In the genomic region with DNA sequence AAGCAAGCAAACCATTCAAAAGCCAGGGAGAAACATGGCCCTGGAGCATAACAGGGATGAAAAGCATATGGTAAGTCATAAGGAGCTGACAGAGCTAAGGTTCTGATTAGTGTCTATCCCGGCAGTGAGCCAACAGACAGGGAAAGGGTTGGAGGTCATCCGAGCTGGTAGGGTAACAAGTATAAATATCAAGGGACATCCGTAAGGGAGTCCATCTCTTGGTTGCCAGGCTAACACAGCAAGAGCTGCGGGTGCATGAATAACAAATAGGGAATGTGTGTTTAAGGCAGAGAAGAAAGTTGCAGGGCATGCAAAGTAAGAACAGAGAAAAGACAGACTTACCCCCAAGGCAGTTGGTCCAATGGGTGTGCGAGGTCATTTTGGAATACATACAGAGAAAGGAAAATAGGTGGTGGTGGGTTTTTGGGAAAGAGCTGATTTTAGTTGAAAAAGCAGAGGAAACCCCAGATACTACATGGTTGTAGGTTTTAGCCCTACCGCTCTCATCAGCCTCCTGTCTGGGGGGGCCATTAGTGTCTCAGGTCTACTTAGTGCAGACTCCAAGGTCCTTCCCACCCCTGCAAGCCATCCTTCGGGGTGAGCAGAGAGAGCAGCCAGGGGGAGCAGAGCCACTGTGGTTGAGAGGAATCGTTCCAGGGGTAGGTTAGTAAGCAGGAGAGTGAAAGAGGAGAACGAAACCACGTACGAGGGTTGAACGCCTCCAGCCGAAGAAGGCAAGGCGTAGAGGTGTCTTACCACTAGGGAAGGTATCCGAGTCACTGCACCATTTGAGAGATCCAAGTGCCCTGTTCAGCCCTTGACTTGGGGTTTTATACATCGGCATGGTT, we compare ENCODE assay signal across 19 cellular contexts. TPM values are rescaled to one million over a fixed set of nuclear protein-coding genes. Genes with fewer than 3 reads are reported as not detected.
DNase-seq lines count a peak whose midpoint lies in the region; ATAC-seq and TF ChIP-seq lines count a peak whose summit lies in the region.
"Had no signal": no experiment of that assay in that cellular context is flagged by ENCODE, and none has a peak within 500 bp of the region (broad histone marks: within the 10 kb centered on the region; RNA-seq: fewer than 3 reads in every experiment).

A gene with protein sequence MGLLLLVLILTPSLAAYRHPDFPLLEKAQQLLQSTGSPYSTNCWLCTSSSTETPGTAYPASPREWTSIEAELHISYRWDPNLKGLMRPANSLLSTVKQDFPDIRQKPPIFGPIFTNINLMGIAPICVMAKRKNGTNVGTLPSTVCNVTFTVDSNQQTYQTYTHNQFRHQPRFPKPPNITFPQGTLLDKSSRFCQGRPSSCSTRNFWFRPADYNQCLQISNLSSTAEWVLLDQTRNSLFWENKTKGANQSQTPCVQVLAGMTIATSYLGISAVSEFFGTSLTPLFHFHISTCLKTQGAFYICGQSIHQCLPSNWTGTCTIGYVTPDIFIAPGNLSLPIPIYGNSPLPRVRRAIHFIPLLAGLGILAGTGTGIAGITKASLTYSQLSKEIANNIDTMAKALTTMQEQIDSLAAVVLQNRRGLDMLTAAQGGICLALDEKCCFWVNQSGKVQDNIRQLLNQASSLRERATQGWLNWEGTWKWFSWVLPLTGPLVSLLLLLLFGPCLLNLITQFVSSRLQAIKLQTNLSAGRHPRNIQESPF (minus strand): TSS at position 805 of the 848 bp plus-strand sequence. CDS start 6,415 bp downstream, outside the sequence.

- no peaks in the 10 kb centered on the region for H3F3A ChIP-seq in PC-9 (ENCODE audit: insufficient read depth, low read depth)

- H3K27me3 Mint-ChIP-seq in activated T-helper 1 cell treated with anti-CD3 and anti-CD28 coated beads, Interleukin-12 subunit alpha, Interleukin-12 subunit beta, Interleukin-2, Interleukin-4 antibody, amounts not matched to agents 30 ng/mL and 10 ng/mL and 1 ng/mL, durations not matched to agents 14 hours and 24 hours and 36 hours (ENCODE audit: insufficient read depth) = no peaks in the 10 kb centered on the region
- H3K27me3 Mint-ChIP-seq: activated B cell treated with CpG ODN at 0.5 μM for 24 hours had no signal

- H3K27ac ChIP-seq in cardiac muscle cell = peak within 1 kb of the TSS; percentile 69
- H3K27ac ChIP-seq in right atrium auricular region = no peak within 1 kb of the TSS
- H3K27ac ChIP-seq in hepatocyte = peak within 1 kb of the TSS; percentile 45
- no peak within 1 kb of the TSS for H3K27ac ChIP-seq in upper lobe of right lung
- no peak within 1 kb of the TSS for H3K27ac ChIP-seq in PC-9
- H3K27ac ChIP-seq: dorsolateral prefrontal cortex, gastrocnemius medialis, uterus had no signal

- DNase-seq in cardiac muscle cell (ENCODE audit: low read depth in 1 of 2, low spot score in 1 of 2) (no peak), right atrium auricular region (ENCODE audit: low spot score) (no peak), hepatocyte (ENCODE audit: low spot score) (no peak), upper lobe of right lung (no peak), PC-9 (no peak)
- no peak for DNase-seq in activated T-helper 1 cell treated with anti-CD3 and anti-CD28 coated beads, Interleukin-12 subunit alpha, Interleukin-12 subunit beta, Interleukin-2, Interleukin-4 antibody, amounts not matched to agents 30 ng/mL and 10 ng/mL and 1 ng/mL, durations not matched to agents 14 hours and 24 hours and 36 hours (ENCODE audit: low spot score)
- DNase-seq in activated CD4-positive, CD25-positive, alpha-beta regulatory T cell (lab: John Stamatoyannopoulos, UW) = no peak
- DNase-seq: activated B cell treated with CpG ODN at 0.5 μM for 24 hours, dorsolateral prefrontal cortex, gastrocnemius medialis, kidney glomerular epithelial cell, NCI-H1417, NCI-H524 treated with DMSO at 0.1 percent for 48 hours, Right ventricle myocardium superior, uterus had no signal

- H3K4me1 ChIP-seq in cardiac muscle cell (ENCODE audit: low read depth) = no peaks in the 10 kb centered on the region
- peaks cover 0 to 11% of the 10 kb centered on the region in 2 donors for H3K4me1 ChIP-seq in right atrium auricular region
- H3K4me1 ChIP-seq in hepatocyte (ENCODE audit: insufficient read depth) = peaks cover 7% of the 10 kb centered on the region
- H3K4me1 ChIP-seq in upper lobe of right lung = peaks cover 12% of the 10 kb centered on the region
- peaks cover 2% of the 10 kb centered on the region; the same call in 1 of the 2 replicates for H3K4me1 ChIP-seq in PC-9 (replicated peaks; ENCODE audit: insufficient read depth)
- H3K4me1 ChIP-seq: gastrocnemius medialis, uterus had no signal

- H4K20me1 ChIP-seq in hepatocyte (ENCODE audit: insufficient read depth, poor library complexity, severe bottlenecking) = peaks cover 3% of the 10 kb centered on the region
- H4K20me1 ChIP-seq in PC-9 (ENCODE audit: insufficient read depth) = no peaks in the 10 kb centered on the region

- CTCF ChIA-PET in PC-9 (lab: Charles Lee) = no interaction called here

- H3K4me2 ChIP-seq in hepatocyte = peak within 1 kb of the TSS; percentile 25
- no peak within 1 kb of the TSS for H3K4me2 ChIP-seq in PC-9

- H2AFZ ChIP-seq in hepatocyte = no peak within 1 kb of the TSS
- H2AFZ ChIP-seq in PC-9 = no peak within 1 kb of the TSS

- WGBS in hepatocyte (ENCODE audit: low lambda C conversion rate, missing lambda C conversion rate) = 90% methylated on average over 16 of the region's 16 CpGs

- peaks cover 25% of the 10 kb centered on the region for H3K4me1 Mint-ChIP-seq in activated T-helper 1 cell treated with anti-CD3 and anti-CD28 coated beads, Interleukin-12 subunit alpha, Interleukin-12 subunit beta, Interleukin-2, Interleukin-4 antibody, amounts not matched to agents 30 ng/mL and 10 ng/mL and 1 ng/mL, durations not matched to agents 14 hours and 24 hours and 36 hours (ENCODE audit: low read depth)

- ATAC-seq in upper lobe of right lung = no peak
- ATAC-seq in GM18498 (IDR thresholded peaks at IDR 0.05; ENCODE audit: unreplicated experiment) = no peak
- ATAC-seq: gastrocnemius medialis had no signal

- H3K27ac Mint-ChIP-seq in activated T-helper 1 cell treated with anti-CD3 and anti-CD28 coated beads, Interleukin-12 subunit alpha, Interleukin-12 subunit beta, Interleukin-2, Interleukin-4 antibody, amounts not matched to agents 30 ng/mL and 10 ng/mL and 1 ng/mL, durations not matched to agents 14 hours and 24 hours and 36 hours = no peak within 1 kb of the TSS
- H3K27ac Mint-ChIP-seq: activated B cell treated with CpG ODN at 0.5 μM for 24 hours had no signal

- H3K9me3 Mint-ChIP-seq in activated T-helper 1 cell treated with anti-CD3 and anti-CD28 coated beads, Interleukin-12 subunit alpha, Interleukin-12 subunit beta, Interleukin-2, Interleukin-4 antibody, amounts not matched to agents 30 ng/mL and 10 ng/mL and 1 ng/mL, durations not matched to agents 14 hours and 24 hours and 36 hours = no peaks in the 10 kb centered on the region
- H3K9me3 Mint-ChIP-seq: activated B cell treated with CpG ODN at 0.5 μM for 24 hours had no signal

- no peaks in the 10 kb centered on the region for H3K36me3 ChIP-seq in cardiac muscle cell
- no peaks in the 10 kb centered on the region for H3K36me3 ChIP-seq in right atrium auricular region
- H3K36me3 ChIP-seq in hepatocyte (replicated peaks; ENCODE audit: insufficient read depth, low read depth) = no peaks in the 10 kb centered on the region
- no peaks in the 10 kb centered on the region for H3K36me3 ChIP-seq in upper lobe of right lung
- H3K36me3 ChIP-seq in PC-9 (ENCODE audit: low read depth) = no peaks in the 10 kb centered on the region
- H3K36me3 ChIP-seq: gastrocnemius medialis, uterus had no signal

- no peak for TF ChIP-seq CTCF in cardiac muscle cell (IDR thresholded peaks at IDR 0.05; ENCODE audit: low read depth, low read length)
- TF ChIP-seq CTCF in right atrium auricular region (IDR thresholded peaks at IDR 0.05) = no peak
- TF ChIP-seq CTCF in hepatocyte (IDR thresholded peaks at IDR 0.05; ENCODE audit: poor library complexity) = no peak
- TF ChIP-seq CTCF in upper lobe of right lung (IDR thresholded peaks at IDR 0.05) = no peak
- TF ChIP-seq CTCF in PC-9 (conservative IDR thresholded peaks at IDR 0.05) = no peak

- H3K27me3 ChIP-seq in cardiac muscle cell (no peaks in the 10 kb centered on the region), right atrium auricular region (no peaks in the 10 kb centered on the region), hepatocyte (no peaks in the 10 kb centered on the region), upper lobe of right lung (no peaks in the 10 kb centered on the region), PC-9 (ENCODE audit: insufficient read depth, low read depth) (no peaks in the 10 kb centered on the region)
- H3K27me3 ChIP-seq: dorsolateral prefrontal cortex, gastrocnemius medialis, uterus had no signal

- H3K9me2 ChIP-seq in hepatocyte (replicated peaks; ENCODE audit: insufficient read depth) (no peaks in the 10 kb centered on the region), PC-9 (ENCODE audit: insufficient read depth) (no peaks in the 10 kb centered on the region)

- no peaks in the 10 kb centered on the region for H3K9me3 ChIP-seq in cardiac muscle cell (ENCODE audit: low read depth)
- H3K9me3 ChIP-seq in right atrium auricular region = no peaks in the 10 kb centered on the region
- H3K9me3 ChIP-seq in hepatocyte (ENCODE audit: low read depth) = no peaks in the 10 kb centered on the region
- no peaks in the 10 kb centered on the region for H3K9me3 ChIP-seq in upper lobe of right lung
- no peaks in the 10 kb centered on the region for H3K9me3 ChIP-seq in PC-9 (ENCODE audit: insufficient read depth, low read depth)
- H3K9me3 ChIP-seq: gastrocnemius medialis, uterus had no signal

- H3K79me2 ChIP-seq in hepatocyte = peaks cover 76% of the 10 kb centered on the region
- H3K79me2 ChIP-seq in PC-9 (ENCODE audit: low read depth) = peaks cover 51% of the 10 kb centered on the region

- BruUV-seq in PC-9 (replicated peaks; lab: Mats Ljungman, UMichigan) = no TSS peak

- H3K4me3 Mint-ChIP-seq in activated T-helper 1 cell treated with anti-CD3 and anti-CD28 coated beads, Interleukin-12 subunit alpha, Interleukin-12 subunit beta, Interleukin-2, Interleukin-4 antibody, amounts not matched to agents 30 ng/mL and 10 ng/mL and 1 ng/mL, durations not matched to agents 14 hours and 24 hours and 36 hours = peak within 1 kb of the TSS; percentile 38
- H3K4me3 Mint-ChIP-seq: activated B cell treated with CpG ODN at 0.5 μM for 24 hours had no signal

- intact Hi-C loops in activated T-helper 1 cell treated with anti-CD3 and anti-CD28 coated beads, Interleukin-12 subunit alpha, Interleukin-12 subunit beta, Interleukin-2, Interleukin-4 antibody, amounts not matched to agents 30 ng/mL and 10 ng/mL and 1 ng/mL, durations not matched to agents 14 hours and 24 hours and 36 hours (cut with micrococcal nuclease) = no loop called here
- intact Hi-C loops in upper lobe of right lung (cut with DNase I) (no loop called here), PC-9 (cut with micrococcal nuclease; ENCODE audit: unreplicated experiment) (no loop called here)

- no peaks in the 10 kb centered on the region for H3K36me3 Mint-ChIP-seq in activated T-helper 1 cell treated with anti-CD3 and anti-CD28 coated beads, Interleukin-12 subunit alpha, Interleukin-12 subunit beta, Interleukin-2, Interleukin-4 antibody, amounts not matched to agents 30 ng/mL and 10 ng/mL and 1 ng/mL, durations not matched to agents 14 hours and 24 hours and 36 hours (ENCODE audit: low read depth)

- POLR2A ChIA-PET in PC-9 (lab: Charles Lee; ENCODE audit: unreplicated experiment) = no interaction called here

- H3K4me3 ChIP-seq in cardiac muscle cell (no peak within 1 kb of the TSS), right atrium auricular region (no peak within 1 kb of the TSS), hepatocyte (no peak within 1 kb of the TSS), upper lobe of right lung (peak within 1 kb of the TSS; percentile 14), PC-9 (no peak within 1 kb of the TSS)
- H3K4me3 ChIP-seq: dorsolateral prefrontal cortex, uterus had no signal

RNA-seq across cellular contexts. Expression of the gene that starts here (rescaled TPM):
- not detected in 2 replicates for total RNA-seq in cardiac muscle cell
- 0.05 TPM in 1 of 2 replicates, not detected in the other for polyA plus RNA-seq in cardiac muscle cell
- total RNA-seq in right atrium auricular region = not detected
- not detected in 2 replicates for total RNA-seq in activated T-helper 1 cell treated with anti-CD3 and anti-CD28 coated beads, Interleukin-12 subunit alpha, Interleukin-12 subunit beta, Interleukin-2, Interleukin-4 antibody, amounts not matched to agents 30 ng/mL and 10 ng/mL and 1 ng/mL, durations not matched to agents 14 hours and 24 hours and 36 hours
- total RNA-seq in hepatocyte = 1.7 and 2.2 TPM in 2 replicates
- polyA plus RNA-seq in hepatocyte = 4.6 and 4.9 TPM in 2 replicates
- total RNA-seq in upper lobe of right lung = 0.55 TPM
- total RNA-seq in PC-9 (2021) = not detected in 2 replicates
- total RNA-seq: activated B cell treated with CpG ODN at 0.5 μM for 24 hours, Daoy, gastrocnemius medialis had no signal
- polyA plus RNA-seq: AG04450, neural cell had no signal

Comparison
In these comparisons a context has a peak if more than half of its experiments do, and no peak if none do; other contexts are left out.
1. H3K27ac ChIP-seq: peak in cardiac muscle cell (single experiment) and hepatocyte (single experiment); none in right atrium auricular region (0 of 2), upper lobe of right lung (single experiment) and PC-9 (single experiment).